ENCODE assay signal across 9 cellular contexts in genomic region chr5:146340260-146341081, GRCh38. TPM values are rescaled to one million over a fixed set of nuclear protein-coding genes. Genes with fewer than 3 reads are reported as not detected.
DNase-seq lines count a peak whose midpoint lies in the region; ATAC-seq and TF ChIP-seq lines count a peak whose summit lies in the region.
"Had no signal": no experiment of that assay in that cellular context is flagged by ENCODE, and none has a peak within 500 bp of the region (broad histone marks: within the 10 kb centered on the region; RNA-seq: fewer than 3 reads in every experiment).

No MANE protein-coding gene starts in this region.

- 2 to 3% methylated on average over 40 of the region's 40 CpGs for WGBS in aorta, 2 donors

- H3K9me3 Mint-ChIP-seq in chondrocyte (ENCODE audit: low read depth), result no peaks in the 10 kb centered on the region
- H3K9me3 Mint-ChIP-seq in stimulated activated memory B cell treated with anti-CD40 and anti-IgM and Interleukin-4, amounts not matched to agents 10 μg/mL and 1 μg/mL and 100 μg/mL, for 72 hours, result peaks cover 2% of the 10 kb centered on the region

- H3K36me3 Mint-ChIP-seq in chondrocyte (ENCODE audit: low read depth), result peaks cover 2% of the 10 kb centered on the region
- no peaks in the 10 kb centered on the region for H3K36me3 Mint-ChIP-seq in stimulated activated memory B cell treated with anti-CD40 and anti-IgM and Interleukin-4, amounts not matched to agents 10 μg/mL and 1 μg/mL and 100 μg/mL, for 72 hours

- H3K9me3 ChIP-seq in aorta (ENCODE audit: control insufficient read depth, low read length), result no peaks in the 10 kb centered on the region

- H3K4me1 ChIP-seq in aorta (ENCODE audit: control insufficient read depth in 1 of 2, insufficient read depth in 2 of 2, low read length in 2 of 2), result no peaks in the 10 kb centered on the region

- no peak overlapping the region for H3K4me3 ChIP-seq in aorta (ENCODE audit: low read length in 2 of 2)

- DNase-seq in GM04503 (ENCODE audit: low read depth) (peak; percentile 8), NAMALWA (ENCODE audit: low spot score) (peak; percentile 11), chondrocyte (ENCODE audit: low spot score) (no peak), medulla oblongata (ENCODE audit: extremely low spot score) (peak; percentile 26), aorta (peak; percentile 75 to 86)

- peaks cover 37% of the 10 kb centered on the region for H3K4me1 Mint-ChIP-seq in chondrocyte (ENCODE audit: low read depth)
- peaks cover 29% of the 10 kb centered on the region for H3K4me1 Mint-ChIP-seq in stimulated activated memory B cell treated with anti-CD40 and anti-IgM and Interleukin-4, amounts not matched to agents 10 μg/mL and 1 μg/mL and 100 μg/mL, for 72 hours

- peak overlapping the region; percentile 52 for H3K4me3 Mint-ChIP-seq in chondrocyte (ENCODE audit: unreplicated experiment)
- H3K4me3 Mint-ChIP-seq in stimulated activated memory B cell treated with anti-CD40 and anti-IgM and Interleukin-4, amounts not matched to agents 10 μg/mL and 1 μg/mL and 100 μg/mL, for 72 hours, result no peak overlapping the region

- H3K27ac Mint-ChIP-seq in chondrocyte (ENCODE audit: unreplicated experiment), result no peak overlapping the region
- no peak overlapping the region for H3K27ac Mint-ChIP-seq in stimulated activated memory B cell treated with anti-CD40 and anti-IgM and Interleukin-4, amounts not matched to agents 10 μg/mL and 1 μg/mL and 100 μg/mL, for 72 hours

- H3K27me3 ChIP-seq in aorta (ENCODE audit: control insufficient read depth in 1 of 2, insufficient read depth in 2 of 2, low read length in 1 of 2), result peaks cover 0 to 2% of the 10 kb centered on the region in 2 donors

- no peak for TF ChIP-seq CTCF in chondrocyte (IDR thresholded peaks at IDR 0.05)

- H3K27me3 Mint-ChIP-seq in chondrocyte (ENCODE audit: low read depth), result peaks cover 91% of the 10 kb centered on the region
- H3K27me3 Mint-ChIP-seq in stimulated activated memory B cell treated with anti-CD40 and anti-IgM and Interleukin-4, amounts not matched to agents 10 μg/mL and 1 μg/mL and 100 μg/mL, for 72 hours, result peaks cover 100% of the 10 kb centered on the region

- ATAC-seq in aorta (ENCODE audit: low FRiP score), result no peak
- ATAC-seq in HG03442 (IDR thresholded peaks at IDR 0.05; ENCODE audit: unreplicated experiment), result no peak
- no peak for ATAC-seq in stimulated activated memory B cell treated with anti-CD40 and anti-IgM and Interleukin-4, amounts not matched to agents 10 μg/mL and 1 μg/mL and 100 μg/mL, for 72 hours
- no peak for ATAC-seq in GM19463 (IDR thresholded peaks at IDR 0.05; ENCODE audit: unreplicated experiment)

- no peaks in the 10 kb centered on the region for H3K36me3 ChIP-seq in aorta (ENCODE audit: control insufficient read depth in 1 of 2, insufficient read depth in 2 of 2, low read length in 1 of 2)

- intact Hi-C loops in aorta (cut with DNase I), result no loop called here

- H3K27ac ChIP-seq in aorta (ENCODE audit: low read depth in 1 of 2, low read length in 2 of 2), result no peak overlapping the region
- H3K27ac ChIP-seq: epithelial cell of prostate had no signal

RNA-seq across cellular contexts. Expression of gene POU4F3, which starts 1.8 kb away (rescaled TPM):
- total RNA-seq in chondrocyte (not detected in 3 replicates), aorta (under 1 TPM; 0.15 to 0.16 TPM)
- under 1 TPM in 1 of 2 donors, not detected in 1; 0.64 TPM for polyA plus RNA-seq in aorta
